In genomic region chr5:151660616-151661015, GRCh38 we compare ENCODE assay signal across 13 cellular contexts. TPM values are rescaled to one million over a fixed set of nuclear protein-coding genes. Genes with fewer than 3 reads are reported as not detected.
A peak's percentile ranks its signal among the peaks of the same experiment; 100 is the strongest.
DNase-seq lines count a peak whose midpoint lies in the region; ATAC-seq and TF ChIP-seq lines count a peak whose summit lies in the region.
"Had no signal": no experiment of that assay in that cellular context is flagged by ENCODE, and none has a peak within 500 bp of the region (broad histone marks: within the 10 kb centered on the region; RNA-seq: fewer than 3 reads in every experiment).

No MANE protein-coding gene starts in this region.

- POLR2A ChIA-PET in Panc1 (lab: Charles Lee), result no interaction called here

- ATAC-seq in Panc1 (no peak), GM18909 (IDR thresholded peaks at IDR 0.05; ENCODE audit: poor library complexity, unreplicated experiment) (no peak)

- no peak overlapping the region for H2BK5ac ChIP-seq in mesenchymal stem cell (ENCODE audit: low read depth, low read length, poor library complexity, severe bottlenecking)

- peak overlapping the region; percentile 74 for H3K9ac ChIP-seq in mesenchymal stem cell (ENCODE audit: low read length)

- no peak overlapping the region for H3K4me3 ChIP-seq in Panc1 (ENCODE audit: low read depth in 2 of 2, low read length in 2 of 2)
- no peak overlapping the region for H3K4me3 ChIP-seq in choroid plexus epithelial cell (ENCODE audit: low read depth, low read length)
- no peak overlapping the region for H3K4me3 ChIP-seq in mesenchymal stem cell (ENCODE audit: insufficient read depth in 1 of 2, low read depth in 1 of 2, low read length in 2 of 2)
- no peak overlapping the region for H3K4me3 ChIP-seq in esophagus muscularis mucosa
- H3K4me3 ChIP-seq in HAP-1, result no peak overlapping the region

- no peak overlapping the region for H4K8ac ChIP-seq in mesenchymal stem cell (ENCODE audit: low read length)

- H3K27ac ChIP-seq in Panc1 (ENCODE audit: low read length) (peak overlapping the region; percentile 63), mesenchymal stem cell (ENCODE audit: low read length, poor library complexity, severe bottlenecking) (peak overlapping the region; percentile 3), esophagus muscularis mucosa (replicated peaks in 1 of 4) (peak overlapping the region in 2 of 4 donors; percentile 14 to 38)
- H3K27ac ChIP-seq: WERI-Rb-1 had no signal

- H3K27me3 ChIP-seq in Panc1 (ENCODE audit: control insufficient read depth, insufficient read depth, low read length), result no peaks in the 10 kb centered on the region
- H3K27me3 ChIP-seq in mesenchymal stem cell (ENCODE audit: control insufficient read depth in 1 of 2, insufficient read depth in 1 of 2, low read length in 2 of 2), result no peaks in the 10 kb centered on the region
- no peaks in the 10 kb centered on the region for H3K27me3 ChIP-seq in esophagus muscularis mucosa
- no peaks in the 10 kb centered on the region for H3K27me3 ChIP-seq in HAP-1 (ENCODE audit: low read depth)

- H2AK5ac ChIP-seq in mesenchymal stem cell (ENCODE audit: low read length, severe bottlenecking), result no peak overlapping the region

- WGBS in mesenchymal stem cell, result 45% methylated on average over 5 of the region's 5 CpGs
- WGBS in esophagus muscularis mucosa, result 22% methylated on average over 5 of the region's 5 CpGs

- no peak for TF ChIP-seq EP300 in esophagus muscularis mucosa (IDR thresholded peaks at IDR 0.05)

- no peak overlapping the region for H2BK15ac ChIP-seq in mesenchymal stem cell (ENCODE audit: low read depth, poor library complexity, severe bottlenecking)

- intact Hi-C loops in Panc1 (cut with micrococcal nuclease; ENCODE audit: unreplicated experiment) (no loop called here), esophagus muscularis mucosa (cut with DNase I) (no loop called here)

- H3K36me3 ChIP-seq in Panc1 (ENCODE audit: control insufficient read depth, insufficient read depth, low read length), result no peaks in the 10 kb centered on the region
- H3K36me3 ChIP-seq in mesenchymal stem cell (ENCODE audit: control insufficient read depth in 1 of 2, insufficient read depth in 2 of 2, low read depth in 1 of 2, low read length in 2 of 2), result peaks cover 29 to 47% of the 10 kb centered on the region in 2 experiments
- peaks cover 5 to 41% (median 28%) of the 10 kb centered on the region in 4 donors for H3K36me3 ChIP-seq in esophagus muscularis mucosa
- peaks cover 6% of the 10 kb centered on the region; the same call in 1 of the 2 replicates for H3K36me3 ChIP-seq in HAP-1 (replicated peaks)

- H3K14ac ChIP-seq in mesenchymal stem cell (ENCODE audit: low read length in 2 of 2), result no peak overlapping the region

- no TSS peak for BruUV-seq in Panc1 (replicated peaks; lab: Mats Ljungman, UMichigan)

- no peak overlapping the region for H2AFZ ChIP-seq in mesenchymal stem cell (ENCODE audit: low read depth, low read length)

- no peak overlapping the region for H2BK120ac ChIP-seq in mesenchymal stem cell (ENCODE audit: low read depth, low read length)

- no peaks in the 10 kb centered on the region for H3K79me1 ChIP-seq in mesenchymal stem cell (replicated peaks; ENCODE audit: low read length, poor library complexity, severe bottlenecking)

- CTCF ChIA-PET in Panc1 (lab: Charles Lee), result no interaction called here

- H3K4ac ChIP-seq in mesenchymal stem cell (ENCODE audit: low read depth in 1 of 2, low read length in 2 of 2), result no peak overlapping the region

- DNase-seq in A172 (ENCODE audit: low spot score), result peak; percentile 85
- DNase-seq in Panc1 (ENCODE audit: low read depth, low spot score), result no peak
- DNase-seq in choroid plexus epithelial cell (ENCODE audit: low read depth), result peak; percentile 63
- DNase-seq in mesenchymal stem cell, result peak; percentile 73
- no peak for DNase-seq in esophagus muscularis mucosa (ENCODE audit: extremely low spot score)
- no peak for DNase-seq in HAP-1 (ENCODE audit: low spot score in 2 of 2)
- DNase-seq in NCI-H524 (lab: John Stamatoyannopoulos, UW), result no peak
- DNase-seq: activated T-cell treated with anti-CD3 and anti-CD28 coated beads for 4 hours, aorta, MV-4-11, NCI-H510A treated with DMSO at 0.1 percent for 48 hours, WERI-Rb-1 had no signal

- peaks cover 30% of the 10 kb centered on the region for H3K4me1 ChIP-seq in Panc1 (ENCODE audit: control insufficient read depth, insufficient read depth, low read length)
- H3K4me1 ChIP-seq in mesenchymal stem cell (ENCODE audit: control insufficient read depth, insufficient read depth, low read depth, low read length), result peaks cover 18% of the 10 kb centered on the region
- H3K4me1 ChIP-seq in esophagus muscularis mucosa, result peaks cover 35 to 50% (median 46%) of the 10 kb centered on the region in 4 donors
- H3K4me1 ChIP-seq in HAP-1, result no peaks in the 10 kb centered on the region

- in situ Hi-C loops in Panc1 (cut with HindIII; ENCODE audit: low pct_unique_long_range_greater_than_20kb, low sequenced_read_pairs) (no loop called here), HAP-1 (cut with MboI; ENCODE audit: low sequenced_read_pairs) (loop anchor here (5.0 kb wide), 1 partner anchor 82 kb away; no protein-coding TSS in a partner anchor)

- no peak overlapping the region for H3K4me2 ChIP-seq in mesenchymal stem cell (ENCODE audit: low read length, poor library complexity, severe bottlenecking)

- H3K9me3 ChIP-seq in Panc1 (ENCODE audit: control insufficient read depth, insufficient read depth, low read depth, low read length) (no peaks in the 10 kb centered on the region), mesenchymal stem cell (ENCODE audit: control insufficient read depth, low read length) (no peaks in the 10 kb centered on the region), esophagus muscularis mucosa (no peaks in the 10 kb centered on the region), HAP-1 (no peaks in the 10 kb centered on the region)

- no peak overlapping the region for H4K91ac ChIP-seq in mesenchymal stem cell (ENCODE audit: low read length)

- no peak for TF ChIP-seq CTCF in Panc1 (IDR thresholded peaks at IDR 0.05)
- TF ChIP-seq CTCF in choroid plexus epithelial cell (conservative IDR thresholded peaks at IDR 0.05; ENCODE audit: low read depth, low read length), result no peak
- TF ChIP-seq CTCF in esophagus muscularis mucosa (IDR thresholded peaks at IDR 0.05), result no peak

- no peak overlapping the region for H2BK12ac ChIP-seq in mesenchymal stem cell (ENCODE audit: low read length in 2 of 2)

- no peak for TF ChIP-seq POLR2A in esophagus muscularis mucosa (IDR thresholded peaks at IDR 0.05; ENCODE audit: low read depth)

- H3K23ac ChIP-seq in mesenchymal stem cell (ENCODE audit: low read length in 2 of 2), result no peak overlapping the region

- H3K18ac ChIP-seq in mesenchymal stem cell (ENCODE audit: low read depth in 1 of 2, low read length in 2 of 2), result no peak overlapping the region

RNA-seq across cellular contexts. Expression of gene SPARC, which starts 26.1 kb away (rescaled TPM):
- 3,811 and 5,357 TPM in 2 replicates for total RNA-seq in A172 (2014; rRNA removed; shearing (Covaris generic))
- total RNA-seq in Panc1 (2021; ENCODE audit: unreplicated experiment) (228 TPM), esophagus muscularis mucosa (100 to 1,000 TPM; 269 to 875 (median 432) TPM)
- 986 TPM for polyA plus RNA-seq in Panc1 (2012; ENCODE audit: insufficient read length)
- polyA plus RNA-seq in mesenchymal stem cell (2013, experiment 1 of 2), result 5,201 TPM
- polyA plus RNA-seq in mesenchymal stem cell (2013, experiment 2 of 2), result 4,942 TPM

Comparison
In these comparisons a context has a peak if more than half of its experiments do, and no peak if none do; other contexts are left out.
1. DNase-seq: peak in A172 (single experiment), choroid plexus epithelial cell (single experiment) and mesenchymal stem cell (single experiment); none in Panc1 (single experiment), esophagus muscularis mucosa (single experiment), HAP-1 (0 of 2) and NCI-H524 (0 of 2).